In the genomic region with DNA sequence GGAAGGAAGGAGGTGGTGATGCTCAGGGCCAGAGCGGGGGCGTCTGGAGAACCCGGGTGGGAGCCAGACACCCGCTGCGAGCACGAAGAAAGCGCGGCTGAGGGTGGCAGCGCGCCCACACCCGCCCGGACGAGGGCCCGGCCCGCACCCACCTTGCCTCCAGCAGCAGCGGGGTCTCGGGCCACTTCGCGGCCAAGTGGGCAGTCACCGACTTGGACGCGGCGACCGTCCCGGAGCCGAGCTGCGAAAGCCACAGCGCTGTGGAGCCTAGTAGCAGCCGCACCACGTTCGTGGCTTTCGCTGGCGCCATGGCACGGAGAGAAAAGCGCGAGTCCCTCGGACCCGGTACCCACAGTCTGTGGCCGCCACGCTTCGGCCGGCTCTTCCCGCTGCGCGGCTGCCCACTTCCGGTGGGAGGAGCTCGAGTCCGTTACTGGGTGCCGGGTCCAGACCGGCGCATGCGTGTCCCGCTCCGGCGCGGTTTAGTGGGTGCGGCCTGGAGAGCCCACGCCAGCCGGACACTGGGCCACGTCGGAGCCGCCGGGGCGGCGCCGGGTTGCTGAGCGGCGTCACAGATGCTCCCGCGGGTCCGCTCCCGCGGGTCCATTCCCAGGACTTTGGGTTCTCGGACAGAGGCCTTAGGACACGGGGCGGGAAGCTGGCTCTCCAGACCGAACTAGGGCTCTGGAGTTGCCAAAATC, we compare ENCODE assay signal across 8 cellular contexts. TPM values are rescaled to one million over a fixed set of nuclear protein-coding genes. Genes with fewer than 3 reads are reported as not detected.
A peak's percentile ranks its signal among the peaks of the same experiment; 100 is the strongest.
DNase-seq lines count a peak whose midpoint lies in the region; ATAC-seq, FAIRE-seq and TF ChIP-seq lines count a peak whose summit lies in the region.

Gene UGGT2 (minus strand): TSS at position 399 of the 701 bp plus-strand sequence. CDS start 89 bp downstream, at position 310.

- peak; percentile 87 to 91 for TF ChIP-seq POLR2A in HepG2 (IDR thresholded peaks at IDR 0.05; ENCODE audit: insufficient read depth in 1 of 2, low read depth in 2 of 2, low read length in 2 of 2)

- H3K27ac ChIP-seq in 22Rv1 (peak within 1 kb of the TSS; percentile 90), dorsolateral prefrontal cortex (peak within 1 kb of the TSS in 57 of 59 donors; percentile 3 to 90 (median 68)), HepG2 (ENCODE audit: extremely low read length, insufficient read depth, low read length) (peak within 1 kb of the TSS; percentile 68)

- peak within 1 kb of the TSS; percentile 94 for H3K9ac ChIP-seq in HepG2 (ENCODE audit: insufficient read depth, low read depth, low read length)

- peaks cover 18% of the 10 kb centered on the region for H3K79me2 ChIP-seq in HepG2 (ENCODE audit: insufficient read depth, low read length)

- H3K36me3 Mint-ChIP-seq in stimulated activated effector memory CD8-positive, alpha-beta T cell treated with anti-CD3 and anti-CD28 coated beads, Interleukin-12 subunit alpha, Interleukin-12 subunit beta, amount 100 ng/mL, for 72 hours = no peaks in the 10 kb centered on the region

- TF ChIP-seq CTCF in 22Rv1 (IDR thresholded peaks at IDR 0.05) = no peak
- TF ChIP-seq CTCF in GM12875 (IDR thresholded peaks at IDR 0.05; ENCODE audit: borderline replicate concordance, insufficient read depth, low read depth, low read length) = no peak
- TF ChIP-seq CTCF in dorsolateral prefrontal cortex (IDR thresholded peaks at IDR 0.05 in 54 of 56, conservative IDR thresholded peaks at IDR 0.05 in 2 of 56; ENCODE audit: low read depth in 1 of 56, partially characterized antibody in 56 of 56) = peak in 53 of 56 donors; percentile 11 to 68 (median 47)
- peak; percentile 33 for TF ChIP-seq CTCF in HepG2 (CRISPR knock-in tag; IDR thresholded peaks at IDR 0.05)

- DNase-seq in NAMALWA (ENCODE audit: low spot score) = peak; percentile 86
- DNase-seq in SK-N-DZ (ENCODE audit: low spot score) = peak; percentile 92
- DNase-seq in dorsolateral prefrontal cortex = peak; percentile 47 to 95 (median 90)
- DNase-seq in HepG2 (ENCODE audit: low spot score) = peak; percentile 85
- no peak for DNase-seq in stimulated activated effector memory CD8-positive, alpha-beta T cell treated with anti-CD3 and anti-CD28 coated beads, Interleukin-12 subunit alpha, Interleukin-12 subunit beta, amount 100 ng/mL, for 72 hours (ENCODE audit: low spot score in 2 of 2)

- H3K27ac Mint-ChIP-seq in stimulated activated effector memory CD8-positive, alpha-beta T cell treated with anti-CD3 and anti-CD28 coated beads, Interleukin-12 subunit alpha, Interleukin-12 subunit beta, amount 100 ng/mL, for 72 hours = no peak within 1 kb of the TSS

- H3K27me3 ChIP-seq in dorsolateral prefrontal cortex (no peaks in the 10 kb centered on the region), HepG2 (ENCODE audit: control insufficient read depth in 1 of 2, insufficient read depth in 2 of 2, low read length in 2 of 2) (no peaks in the 10 kb centered on the region; a peak in 1 of 5 replicates)

- no peaks in the 10 kb centered on the region for H3K9me3 ChIP-seq in HepG2 (ENCODE audit: low read length)

- ATAC-seq in HG02588 (IDR thresholded peaks at IDR 0.05; ENCODE audit: unreplicated experiment) (peak; percentile 98), HepG2 (peak; percentile 99)
- peak; percentile 36 for ATAC-seq in stimulated activated effector memory CD8-positive, alpha-beta T cell treated with anti-CD3 and anti-CD28 coated beads, Interleukin-12 subunit alpha, Interleukin-12 subunit beta, amount 100 ng/mL, for 72 hours

- no peak for FAIRE-seq in HepG2 (lab: Jason Lieb, UNC)

- intact Hi-C loops in dorsolateral prefrontal cortex (cut with DNase I) (no loop called here), HepG2 (cut with micrococcal nuclease; ENCODE audit: unreplicated experiment) (no loop called here)

- peaks cover 8% of the 10 kb centered on the region for H3K4me1 ChIP-seq in HepG2 (ENCODE audit: insufficient read depth, low read length)

- BruUV-seq in HepG2 (replicated peaks; lab: Mats Ljungman, UMichigan) = no TSS peak

- H3K4me1 Mint-ChIP-seq in stimulated activated effector memory CD8-positive, alpha-beta T cell treated with anti-CD3 and anti-CD28 coated beads, Interleukin-12 subunit alpha, Interleukin-12 subunit beta, amount 100 ng/mL, for 72 hours = no peaks in the 10 kb centered on the region

- H3K36me3 ChIP-seq in HepG2 (replicated peaks in 1 of 2; ENCODE audit: control insufficient read depth in 1 of 2, insufficient read depth in 2 of 2, low read length in 2 of 2) = no peaks in the 10 kb centered on the region

- H3K4me3 Mint-ChIP-seq in stimulated activated effector memory CD8-positive, alpha-beta T cell treated with anti-CD3 and anti-CD28 coated beads, Interleukin-12 subunit alpha, Interleukin-12 subunit beta, amount 100 ng/mL, for 72 hours = peak within 1 kb of the TSS; percentile 23

- H3K4me2 ChIP-seq in HepG2 (ENCODE audit: low read depth, low read length) = peak within 1 kb of the TSS; percentile 84

- POLR2A ChIA-PET in HepG2 (lab: Yijun Ruan, JAX) = interaction anchor here (0.6 to 1.7 kb wide), 10 partner anchors 8 to 1380 kb away, joined by 3 to 11 read pairs (median 4); partner anchors contain the start of gene RAP2A

- peak; percentile 40; the same call in 1 of the 2 replicates for TF ChIP-seq RAD21 in HepG2 (CRISPR knock-in tag; IDR thresholded peaks at IDR 0.05)

- H3K9me3 Mint-ChIP-seq in stimulated activated effector memory CD8-positive, alpha-beta T cell treated with anti-CD3 and anti-CD28 coated beads, Interleukin-12 subunit alpha, Interleukin-12 subunit beta, amount 100 ng/mL, for 72 hours = peaks cover 10% of the 10 kb centered on the region

- H2AFZ ChIP-seq in HepG2 (ENCODE audit: low read length) = no peak within 1 kb of the TSS

- TF ChIP-seq EP300 in HepG2 (IDR thresholded peaks at IDR 0.05; ENCODE audit: low read depth in 2 of 2, low read length in 2 of 2) = 0 out of 4 replicates have a peak, but pooled peaks of 1 of the 2 experiments have one; percentile 44
- peak; percentile 20; the same call in 1 of the 2 replicates for TF ChIP-seq EP300 in HepG2 (CRISPR knock-in tag; IDR thresholded peaks at IDR 0.05; ENCODE audit: borderline replicate concordance)

- WGBS in HepG2 (ENCODE audit: low lambda C conversion rate) = 5% methylated on average over 3 of the region's 77 CpGs

- H3K4me3 ChIP-seq in GM12875 (ENCODE audit: low read depth, low read length) = peak within 1 kb of the TSS; percentile 85
- H3K4me3 ChIP-seq in dorsolateral prefrontal cortex = peak within 1 kb of the TSS; percentile 55 to 99 (median 95)
- peak within 1 kb of the TSS; percentile 91 to 100 (median 97) for H3K4me3 ChIP-seq in HepG2 (replicated peaks in 1 of 3; ENCODE audit: insufficient read depth in 1 of 3, low read depth in 2 of 3, low read length in 3 of 3)

- H4K20me1 ChIP-seq in HepG2 (ENCODE audit: insufficient read depth, low read length) = no peaks in the 10 kb centered on the region

- in situ Hi-C loops in HepG2 (cut with HindIII; ENCODE audit: extremely low pct_ligation_motif_present, low pct_unique_long_range_greater_than_20kb) = no loop called here

- CTCF ChIA-PET in HepG2 (lab: Yijun Ruan, JAX; ENCODE audit: low intra/inter-chr PET ratio, low total read pairs) = no interaction called here

TF ChIP-seq in HepG2, 621 proteins besides CTCF, POLR2A, EP300 and RAD21 (continues in another document):
- TF ChIP-seq KLF15 (CRISPR knock-in tag; IDR thresholded peaks at IDR 0.05; ENCODE audit: borderline replicate concordance) = peak; percentile 81; the same call in 1 of the 2 replicates
- peak; percentile 87 for TF ChIP-seq CBX1 (IDR thresholded peaks at IDR 0.05; ENCODE audit: low read depth)
- no peak for TF ChIP-seq ZNF543 (CRISPR knock-in tag; IDR thresholded peaks at IDR 0.05)
- TF ChIP-seq, protein P1, sequence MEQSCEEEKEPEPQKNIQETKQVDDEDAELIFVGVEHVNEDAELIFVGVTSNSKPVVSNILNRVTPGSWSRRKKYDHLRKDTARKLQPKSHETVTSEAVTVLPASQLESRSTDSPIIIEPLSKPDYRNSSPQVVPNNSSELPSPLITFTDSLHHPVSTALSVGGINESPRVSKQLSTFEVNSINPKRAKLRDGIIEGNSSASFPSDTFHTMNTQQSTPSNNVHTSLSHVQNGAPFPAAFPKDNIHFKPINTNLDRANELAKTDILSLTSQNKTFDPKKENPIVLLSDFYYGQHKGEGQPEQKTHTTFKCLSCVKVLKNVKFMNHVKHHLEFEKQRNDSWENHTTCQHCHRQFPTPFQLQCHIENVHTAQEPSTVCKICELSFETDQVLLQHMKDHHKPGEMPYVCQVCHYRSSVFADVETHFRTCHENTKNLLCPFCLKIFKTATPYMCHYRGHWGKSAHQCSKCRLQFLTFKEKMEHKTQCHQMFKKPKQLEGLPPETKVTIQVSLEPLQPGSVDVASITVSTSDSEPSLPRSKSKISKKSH (CRISPR knock-in tag; IDR thresholded peaks at IDR 0.05; ENCODE audit: borderline replicate concordance) = 0 out of 2 replicates have a peak, but pooled peaks have one; percentile 68
- peak; percentile 93 for TF ChIP-seq SAP130 (CRISPR knock-in tag; IDR thresholded peaks at IDR 0.05; ENCODE audit: low read depth)

RNA-seq across cellular contexts. Expression of gene UGGT2, which starts in this region (rescaled TPM):
- 19.2 and 23.5 TPM in 2 replicates for polyA plus RNA-seq in SK-N-DZ (2014; cell fraction: cytosol; rRNA removed)
- 85.6 and 115 TPM in 2 replicates for polyA plus RNA-seq in SK-N-DZ (2014; cell fraction: nucleus; rRNA removed)
- 10 to 100 TPM; 27.3 to 66.2 (median 44.1) TPM for total RNA-seq in dorsolateral prefrontal cortex
- total RNA-seq in HepG2 (2016; rRNA removed; fragmentation: Illumina TruSeq; extraction: Trizol) = 14.9 and 27.1 TPM in 2 replicates
- total RNA-seq in HepG2 (2016; cell fraction: cytosol; rRNA removed; fragmentation: Illumina TruSeq; extraction: Trizol; ENCODE audit: low read depth) = 40.7 and 48.1 TPM in 2 replicates
- 14.2 and 31.4 TPM in 2 replicates for total RNA-seq in HepG2 (2016; cell fraction: insoluble cytoplasmic fraction; rRNA removed; fragmentation: Illumina TruSeq; extraction: Trizol)
- total RNA-seq in HepG2 (2016; cell fraction: membrane; rRNA removed; fragmentation: Illumina TruSeq; extraction: Trizol) = 9.9 and 12.8 TPM in 2 replicates
- 91.9 and 94.0 TPM in 2 replicates for total RNA-seq in HepG2 (2016; cell fraction: nucleus; rRNA removed; fragmentation: Illumina TruSeq; extraction: Trizol)
- polyA plus RNA-seq in HepG2 (2011; rRNA removed) = 13.2 and 13.7 TPM in 2 replicates
- polyA plus RNA-seq in HepG2 (2011; cell fraction: cytosol; rRNA removed) = 4.4 and 6.6 TPM in 2 replicates
- 11.2 and 15.0 TPM in 2 replicates for polyA plus RNA-seq in HepG2 (2011; cell fraction: nucleus; rRNA removed)
- 16.8 and 17.7 TPM in 2 replicates for polyA plus RNA-seq in HepG2 (2012)
- polyA plus RNA-seq in HepG2 (2016; cell fraction: cytosol; fragmentation: Illumina TruSeq; extraction: Trizol; ENCODE audit: low read depth) = 0.51 and 0.80 TPM in 2 replicates
- 5.1 and 6.2 TPM in 2 replicates for polyA plus RNA-seq in HepG2 (2016; cell fraction: insoluble cytoplasmic fraction; fragmentation: Illumina TruSeq; extraction: Trizol; ENCODE audit: low read depth)
- polyA plus RNA-seq in HepG2 (2016; cell fraction: membrane; fragmentation: Illumina TruSeq; extraction: Trizol; ENCODE audit: low read depth) = 0.60 and 1.2 TPM in 2 replicates
- 32.7 and 36.1 TPM in 2 replicates for polyA plus RNA-seq in HepG2 (2016; cell fraction: nucleus; fragmentation: Illumina TruSeq; extraction: Trizol; ENCODE audit: insufficient read depth, low read depth)
- polyA minus RNA-seq in HepG2 (2011; rRNA and poly(A)+ RNA removed; ENCODE audit: low replicate concordance) = 15.9 and 44.6 TPM in 2 replicates
- polyA minus RNA-seq in HepG2 (2011; cell fraction: cytosol; rRNA and poly(A)+ RNA removed) = 17.1 and 18.8 TPM in 2 replicates
- 125 and 132 TPM in 2 replicates for polyA minus RNA-seq in HepG2 (2011; cell fraction: nucleus; rRNA and poly(A)+ RNA removed)

Comparison
In these comparisons a context has a peak if more than half of its experiments do, and no peak if none do; other contexts are left out.
1. CTCF ChIP-seq: peak in dorsolateral prefrontal cortex (53 of 56) and HepG2 (single experiment); none in 22Rv1 (single experiment) and GM12875 (single experiment).
2. ATAC-seq: peak in every context shown above with its lines; median percentile 99 in HepG2; 98 in HG02588; 36 in stimulated activated effector memory CD8-positive, alpha-beta T cell treated with anti-CD3 and anti-CD28 coated beads, Interleukin-12 subunit alpha, Interleukin-12 subunit beta, amount 100 ng/mL, for 72 hours.
3. DNase-seq: peak in NAMALWA (single experiment), SK-N-DZ (single experiment), dorsolateral prefrontal cortex (10 of 10) and HepG2 (single experiment); none in stimulated activated effector memory CD8-positive, alpha-beta T cell treated with anti-CD3 and anti-CD28 coated beads, Interleukin-12 subunit alpha, Interleukin-12 subunit beta, amount 100 ng/mL, for 72 hours (0 of 2).
4. Peak in every context shown above with its lines, with median percentiles within 50 percentile points of each other: H3K27ac ChIP-seq and H3K4me3 ChIP-seq.